ENCODE assay signal across 8 cellular contexts in the genomic region with DNA sequence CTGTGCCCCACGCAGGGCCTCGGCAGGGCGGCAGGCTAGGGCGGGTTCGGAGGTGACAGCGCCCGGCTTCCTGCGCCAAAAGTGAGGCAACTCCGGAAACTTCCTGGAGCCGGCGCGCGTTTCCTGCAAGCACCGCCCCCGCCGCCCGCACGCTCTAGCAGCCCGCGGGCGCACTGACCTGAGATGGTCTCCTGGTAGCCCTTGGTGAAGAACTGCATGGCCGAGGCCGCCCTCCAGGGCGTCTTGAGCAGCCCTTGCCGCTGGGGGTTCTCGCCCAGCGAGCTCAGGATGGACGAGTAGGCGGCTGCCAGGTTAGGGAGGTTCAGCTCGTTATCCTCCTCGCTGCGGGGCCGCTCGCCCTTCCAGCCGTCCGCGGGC. TPM values are rescaled to one million over a fixed set of nuclear protein-coding genes. Genes with fewer than 3 reads are reported as not detected.
A peak's percentile ranks its signal among the peaks of the same experiment; 100 is the strongest.
DNase-seq lines count a peak whose midpoint lies in the region; ATAC-seq and TF ChIP-seq lines count a peak whose summit lies in the region.

No MANE protein-coding gene starts in this region.

- H3K27me3 Mint-ChIP-seq in T-helper 17 cell: no peaks in the 10 kb centered on the region

- peak; percentile 68 for DNase-seq in GM10248 (ENCODE audit: extremely low spot score)
- peak; percentile 4 for DNase-seq in GOT3 (lab: John Stamatoyannopoulos, UW)
- peak; percentile 41 to 60 for DNase-seq in Kasumi-1 (lab: John Stamatoyannopoulos, UW)
- DNase-seq in T-helper 17 cell: peak; percentile 62 to 74 (median 72)
- peak; percentile 42 for DNase-seq in amniotic epithelial cell (ENCODE audit: low read depth)
- DNase-seq in iPS DF 6.9 (ENCODE audit: low read depth, low spot score): no peak
- no peak for DNase-seq in dedifferentiated amniotic fluid mesenchymal stem cell (ENCODE audit: extremely low spot score)

- WGBS in iPS DF 6.9 (ENCODE audit: insufficient coverage, insufficient read length): no CpG with 5 or more reads among the region's 37 CpGs

- POLR2A ChIA-PET in GM10248 (lab: Yijun Ruan, JAX): interaction anchor here (1.0 to 1.4 kb wide), 4 partner anchors 9 to 125 kb away, joined by 3 to 7 read pairs (median 3); partner anchors contain the start of genes SOCS4 and WDHD1

- H3K36me3 ChIP-seq in iPS DF 6.9 (ENCODE audit: control insufficient read depth, insufficient read depth, low read length): no peaks in the 10 kb centered on the region

- H3K9me3 ChIP-seq in T-helper 17 cell (ENCODE audit: control insufficient read depth, low read length, poor library complexity, severe bottlenecking) (no peaks in the 10 kb centered on the region), iPS DF 6.9 (ENCODE audit: control insufficient read depth, insufficient read depth, low read length) (no peaks in the 10 kb centered on the region)

- TF ChIP-seq CTCF in GM10248 (IDR thresholded peaks at IDR 0.05; ENCODE audit: control extremely low read depth, extremely low read depth, low read depth, missing control alignments): no peak

- no peaks in the 10 kb centered on the region for H3K4me1 ChIP-seq in iPS DF 6.9 (ENCODE audit: control insufficient read depth, insufficient read depth, low read length)

- peaks cover 21% of the 10 kb centered on the region for H3K4me1 Mint-ChIP-seq in T-helper 17 cell

- H3K27ac ChIP-seq in iPS DF 6.9 (ENCODE audit: low read length) (no peak overlapping the region), skin epidermis (peak overlapping the region; percentile 50 to 94 (median 85))

- CTCF ChIA-PET in GM10248 (lab: Yijun Ruan, JAX): interaction anchor here (0.9 to 2.7 kb wide), 10 partner anchors 8 to 56 kb away, joined by 3 to 11 read pairs (median 4); no protein-coding TSS in a partner anchor

- peak overlapping the region; percentile 81 for H3K27ac Mint-ChIP-seq in T-helper 17 cell

- no peaks in the 10 kb centered on the region for H3K36me3 Mint-ChIP-seq in T-helper 17 cell (ENCODE audit: low read depth)

- H3K4me3 ChIP-seq in iPS DF 6.9 (ENCODE audit: low read length) (peak overlapping the region; percentile 52; the same call in 1 of the 2 replicates), skin epidermis (peak overlapping the region; percentile 58 to 99 (median 85))

- peak overlapping the region; percentile 91 for H3K4me3 Mint-ChIP-seq in T-helper 17 cell

- peak; percentile 66 for ATAC-seq in T-helper 17 cell

- peaks cover 12% of the 10 kb centered on the region for H3K27me3 ChIP-seq in iPS DF 6.9 (ENCODE audit: control insufficient read depth, insufficient read depth, low read length)

RNA-seq across cellular contexts. Expression of gene GCH1, which starts 0.5 kb away (rescaled TPM):
- 10 to 100 TPM; 42.5 to 46.0 TPM for total RNA-seq in T-helper 17 cell

Comparison
In these comparisons a context has a peak if more than half of its experiments do, and no peak if none do; other contexts are left out.
1. DNase-seq: peak in GM10248 (single experiment), GOT3 (single experiment), Kasumi-1 (2 of 2), T-helper 17 cell (3 of 3) and amniotic epithelial cell (single experiment); none in iPS DF 6.9 (single experiment) and dedifferentiated amniotic fluid mesenchymal stem cell (single experiment).